Comparison of ENCODE assay signal across 8 cellular contexts in genomic region chr10:81873932-81874816, GRCh38. TPM values are rescaled to one million over a fixed set of nuclear protein-coding genes. Genes with fewer than 3 reads are reported as not detected.
DNase-seq lines count a peak whose midpoint lies in the region; ATAC-seq and TF ChIP-seq lines count a peak whose summit lies in the region.

No MANE protein-coding gene starts in this region.

- peaks cover 62% of the 10 kb centered on the region for H3K27me3 ChIP-seq in HUES64 (ENCODE audit: insufficient read depth, low read length)
- peaks cover 59% of the 10 kb centered on the region for H3K27me3 ChIP-seq in transverse colon

- H3K9ac ChIP-seq in HUES64 (ENCODE audit: low read depth, low read length): peak overlapping the region; percentile 47

- no peak overlapping the region; the same call in 1 of the 2 replicates for H3K27ac ChIP-seq in HUES64 (ENCODE audit: low read depth, low read length)
- H3K27ac ChIP-seq in transverse colon: no peak overlapping the region

- peaks cover 27% of the 10 kb centered on the region for H3K4me1 ChIP-seq in HUES64 (ENCODE audit: insufficient read depth, low read length)
- H3K4me1 ChIP-seq in transverse colon: peaks cover 0 to 17% (median 6%) of the 10 kb centered on the region in 4 donors

- H3K4me3 Mint-ChIP-seq in Calu3 (ENCODE audit: low read depth, unreplicated experiment): peak overlapping the region; percentile 88

- CTCF ChIA-PET in Calu3 (lab: Charles Lee): interaction anchor here (0.6 to 0.8 kb wide), 2 partner anchors 41 to 221 kb away, joined by 8 to 11 read pairs; no protein-coding TSS in a partner anchor

- no peaks in the 10 kb centered on the region for H3K9me3 Mint-ChIP-seq in Calu3 (ENCODE audit: low read depth, unreplicated experiment)

- H3K9me3 ChIP-seq in HUES64 (ENCODE audit: insufficient read depth, low read depth, low read length) (no peaks in the 10 kb centered on the region), transverse colon (no peaks in the 10 kb centered on the region)

- H3K4me1 Mint-ChIP-seq in Calu3 (ENCODE audit: low read depth, unreplicated experiment): peaks cover 38% of the 10 kb centered on the region

- under 1% methylated on average over 78 of the region's 80 CpGs for WGBS in HUES64
- WGBS in transverse colon (ENCODE audit: low coverage in 1 of 2), 2 donors: 0 to 14% methylated on average over 10 to 55 of the region's 80 CpGs

- TF ChIP-seq POLR2A in transverse colon (IDR thresholded peaks at IDR 0.05): no peak

- TF ChIP-seq CTCF in Calu3 (IDR thresholded peaks at IDR 0.05; ENCODE audit: unreplicated experiment) (no peak), cardiac fibroblast (IDR thresholded peaks at IDR 0.05; ENCODE audit: low read depth, low read length) (no peak), transverse colon (IDR thresholded peaks at IDR 0.05) (no peak)

- ATAC-seq in HG02884 (IDR thresholded peaks at IDR 0.05; ENCODE audit: unreplicated experiment) (no peak), GM19455 (IDR thresholded peaks at IDR 0.05; ENCODE audit: unreplicated experiment) (no peak)

- peaks cover 64% of the 10 kb centered on the region for H3K36me3 Mint-ChIP-seq in Calu3 (ENCODE audit: insufficient read depth, unreplicated experiment)

- H3K4me3 ChIP-seq in HUES64 (ENCODE audit: low read length): peak overlapping the region; percentile 73
- peak overlapping the region in 1 of 2 donors; percentile 41 for H3K4me3 ChIP-seq in cardiac fibroblast (replicated peaks in 1 of 2; ENCODE audit: low read depth in 2 of 2, low read length in 2 of 2)
- peak overlapping the region in 3 of 4 donors; percentile 16 to 46 (median 33) for H3K4me3 ChIP-seq in transverse colon

- no peaks in the 10 kb centered on the region for H3K36me3 ChIP-seq in HUES64 (ENCODE audit: insufficient read depth, low read length)
- H3K36me3 ChIP-seq in transverse colon: no peaks in the 10 kb centered on the region

- BruUV-seq in Calu3 (replicated peaks; lab: Mats Ljungman, UMichigan): no TSS peak

- DNase-seq in Calu3 (peak; percentile 86), cardiac fibroblast (ENCODE audit: low read depth in 2 of 2) (peak; percentile 54 to 59), kidney glomerular epithelial cell (lab: John Stamatoyannopoulos, UW) (peak; percentile 36), transverse colon (no peak), NCI-H187 treated with DMSO at 0.1 percent for 48 hours (lab: John Stamatoyannopoulos, UW) (no peak)

- intact Hi-C loops in Calu3 (cut with micrococcal nuclease; ENCODE audit: unreplicated experiment): no loop called here
- intact Hi-C loops in transverse colon (cut with DNase I; ENCODE audit: low total_unique reads): no loop called here

- H3K27ac Mint-ChIP-seq in Calu3 (ENCODE audit: unreplicated experiment): no peak overlapping the region

- in situ Hi-C loops in transverse colon (cut with MboI; ENCODE audit: low pct_ligation_motif_present in 1 of 4, low pct_unique_long_range_greater_than_20kb in 1 of 4, low sequenced_read_pairs in 3 of 4): no loop called here

- no peaks in the 10 kb centered on the region for H3K27me3 Mint-ChIP-seq in Calu3 (ENCODE audit: unreplicated experiment)

- no peak for TF ChIP-seq EP300 in transverse colon (IDR thresholded peaks at IDR 0.05; ENCODE audit: low read depth)

RNA-seq across cellular contexts. Expression of gene NRG3, which starts 0.8 kb away (rescaled TPM):
- total RNA-seq in Calu3 (2022) (35.3 and 46.3 TPM in 2 replicates), transverse colon (1 to 10 TPM in 1 of 4 donors, under 1 TPM in 1, not detected in 2; 0.32 to 1.4 TPM)
- polyA plus RNA-seq in HUES64 (2013, experiment 1 of 2): 2.9 TPM
- polyA plus RNA-seq in HUES64 (2013, experiment 2 of 2): 3.9 TPM

Comparison
In these comparisons a context has a peak if more than half of its experiments do, and no peak if none do; other contexts are left out.
1. DNase-seq: peak in Calu3 (single experiment), cardiac fibroblast (2 of 2) and kidney glomerular epithelial cell (single experiment); none in transverse colon (single experiment) and NCI-H187 treated with DMSO at 0.1 percent for 48 hours (single experiment).
2. RNA of gene NRG3, which starts 0.8 kb away (total RNA-seq): 35.3 to 46.3 TPM in Calu3; 0.32 to 1.4 TPM in transverse colon; every median in the first group is over 10 times any median in the second.